8 cellular contexts compared by ENCODE assay signal in the genomic region with DNA sequence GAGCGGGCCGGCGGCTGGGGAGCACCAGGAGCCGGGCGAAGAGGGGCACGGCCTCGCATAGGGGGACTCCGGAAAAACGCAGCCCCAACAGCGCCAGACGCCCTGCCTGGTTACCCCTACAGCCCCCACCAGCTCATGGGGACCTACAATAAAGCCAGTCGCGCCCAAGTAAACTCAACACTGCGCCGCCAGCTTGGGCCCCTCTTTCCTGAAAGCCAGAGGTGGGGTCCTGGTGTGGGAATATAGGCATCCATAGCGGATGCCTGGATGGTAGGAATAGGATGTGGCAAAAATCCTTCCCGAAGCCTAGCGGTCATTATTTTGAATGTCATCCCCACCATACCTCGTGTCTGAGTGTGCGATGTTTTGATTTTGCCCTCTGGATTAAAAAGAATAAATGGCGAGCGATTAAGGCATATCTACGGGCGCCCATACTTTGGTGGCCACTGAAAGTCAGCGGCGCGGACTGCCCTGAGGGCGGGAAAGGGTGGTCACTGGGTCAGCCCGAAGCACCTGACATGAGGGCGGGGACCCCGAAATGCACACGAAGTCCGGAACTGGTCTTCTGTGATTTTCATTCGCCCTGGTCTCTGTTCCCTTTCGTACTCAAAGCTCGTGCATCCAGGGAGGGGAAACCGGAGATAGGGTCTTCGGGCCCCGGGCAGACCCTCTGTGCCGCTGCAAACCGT. TPM values are rescaled to one million over a fixed set of nuclear protein-coding genes. Genes with fewer than 3 reads are reported as not detected.
A peak's percentile ranks its signal among the peaks of the same experiment; 100 is the strongest.
DNase-seq lines count a peak whose midpoint lies in the region; ATAC-seq, FAIRE-seq and TF ChIP-seq lines count a peak whose summit lies in the region.

A gene with protein sequence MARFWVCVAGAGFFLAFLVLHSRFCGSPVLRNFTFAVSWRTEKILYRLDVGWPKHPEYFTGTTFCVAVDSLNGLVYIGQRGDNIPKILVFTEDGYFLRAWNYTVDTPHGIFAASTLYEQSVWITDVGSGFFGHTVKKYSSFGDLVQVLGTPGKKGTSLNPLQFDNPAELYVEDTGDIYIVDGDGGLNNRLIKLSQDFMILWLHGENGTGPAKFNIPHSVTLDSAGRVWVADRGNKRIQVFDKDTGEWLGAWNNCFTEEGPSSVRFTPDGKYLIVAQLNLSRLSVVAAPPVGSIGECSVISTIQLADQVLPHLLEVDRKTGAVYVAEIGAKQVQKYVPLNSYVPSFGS (plus strand): TSS at position 577 of the 689 bp plus-strand sequence. CDS start 184 bp downstream, outside the sequence.
A gene (minus strand): TSS at position 210 of the 689 bp plus-strand sequence. CDS start 847 bp downstream, outside the sequence.

- no peak for TF ChIP-seq CTCF in uterus (IDR thresholded peaks at IDR 0.05)

- H3K27ac ChIP-seq in right cardiac atrium (ENCODE audit: low read length) (peak within 1 kb of the TSS; percentile 80), uterus (peak within 1 kb of the TSS; percentile 84 to 90)

- H3K27me3 ChIP-seq in right cardiac atrium (ENCODE audit: control insufficient read depth, insufficient read depth) (no peaks in the 10 kb centered on the region), uterus (no peaks in the 10 kb centered on the region)

- intact Hi-C loops in right cardiac atrium (cut with DNase I): no loop called here
- intact Hi-C loops in uterus (cut with DNase I; ENCODE audit: low total_unique reads): no loop called here

- peak; percentile 96 for FAIRE-seq in GM12891 (lab: Jason Lieb, UNC)

- WGBS in right cardiac atrium: under 1% methylated on average over 41 of the region's 41 CpGs

- ATAC-seq in HG02852 (IDR thresholded peaks at IDR 0.05; ENCODE audit: unreplicated experiment) (peak; percentile 66), right cardiac atrium (peak; percentile 98)

- H3K4me3 ChIP-seq in right cardiac atrium (ENCODE audit: low read length): peak within 1 kb of the TSS; percentile 93
- H3K4me3 ChIP-seq in uterus: peak within 1 kb of the TSS; percentile 92 to 98

- H3K36me3 ChIP-seq in uterus: no peaks in the 10 kb centered on the region

- H3K4me1 ChIP-seq in right cardiac atrium (ENCODE audit: control insufficient read depth, insufficient read depth, low read length) (peaks cover 2% of the 10 kb centered on the region), uterus (no peaks in the 10 kb centered on the region)

- H3K9me3 ChIP-seq in right cardiac atrium (ENCODE audit: control insufficient read depth, low read length) (no peaks in the 10 kb centered on the region), uterus (no peaks in the 10 kb centered on the region)

- TF ChIP-seq POLR2A in GM12891 (IDR thresholded peaks at IDR 0.05; ENCODE audit: low read depth, low read length): peak; percentile 80
- peak in 1 of 2 donors; percentile 39 for TF ChIP-seq POLR2A in uterus (IDR thresholded peaks at IDR 0.05)

- DNase-seq in GM12891 (ENCODE audit: insufficient read length, low spot score) (peak; percentile 33), NCI-H187 (lab: John Stamatoyannopoulos, UW) (peak; percentile 83 to 95), T-helper 2 cell (peak; percentile 48 to 91 (median 70)), anterior cingulate cortex (lab: John Stamatoyannopoulos, UW) (peak; percentile 70 to 97 (median 94)), right cardiac atrium (peak; percentile 93 to 97 (median 97)), pulmonary artery endothelial cell (ENCODE audit: low read depth, low spot score) (peak; percentile 59), uterus (peak; percentile 93 to 95)

TF ChIP-seq in GM12891, 5 proteins besides CTCF, POLR2A, EP300 and RAD21:
- TF ChIP-seq PAX5 (IDR thresholded peaks at IDR 0.05; ENCODE audit: insufficient read depth, low read length, severe bottlenecking) (peak; percentile 7), POLR2AphosphoS5 (IDR thresholded peaks at IDR 0.05; ENCODE audit: low read depth, low read length) (peak; percentile 76), POU2F2 (IDR thresholded peaks at IDR 0.05; ENCODE audit: low read depth, low read length) (0 out of 2 replicates have a peak, but pooled peaks have one; percentile 20), TAF1 (IDR thresholded peaks at IDR 0.05; ENCODE audit: low read depth, low read length) (peak; percentile 79), SPI1 (IDR thresholded peaks at IDR 0.05; ENCODE audit: low read depth, low read length) (no peak)
TF ChIP-seq in GM12891: peak in this region for 4.

RNA-seq across cellular contexts. Expression of the first gene that starts in this region (rescaled TPM):
- 8.9 TPM for polyA plus RNA-seq in GM12891 (2012; ENCODE audit: low read depth, missing spikeins)
- total RNA-seq in right cardiac atrium (10 to 100 TPM; 12.6 to 13.6 (median 12.8) TPM), pulmonary artery endothelial cell (8.4 and 11.0 TPM in 2 replicates), uterus (10 to 100 TPM; 13.8 to 59.0 (median 26.6) TPM)
- polyA plus RNA-seq in right cardiac atrium: 7.2 TPM

RNA-seq across cellular contexts. Expression of the second gene that starts in this region (rescaled TPM):
- polyA plus RNA-seq in GM12891 (2012; ENCODE audit: low read depth, missing spikeins): 15.5 TPM
- total RNA-seq in right cardiac atrium (10 to 100 TPM; 10.4 to 15.6 (median 14.6) TPM), pulmonary artery endothelial cell (12.8 and 15.6 TPM in 2 replicates), uterus (10 to 100 TPM in 3 of 4 donors, 1 to 10 TPM in 1; 3.8 to 47.3 (median 21.1) TPM)
- 6.5 TPM for polyA plus RNA-seq in right cardiac atrium

Comparison
In these comparisons a context has a peak if more than half of its experiments do, and no peak if none do; other contexts are left out.
1. Peak in every context shown above with its lines: DNase-seq, ATAC-seq, H3K4me3 ChIP-seq and H3K27ac ChIP-seq.
2. DNase-seq: peak in every context shown above with its lines; median percentile 97 in right cardiac atrium; 94 in anterior cingulate cortex; 94 in uterus; 89 in NCI-H187; 70 in T-helper 2 cell; 59 in pulmonary artery endothelial cell; 33 in GM12891.